In genomic region chr11:129814244-129814992, GRCh38 we compare ENCODE assay signal across 13 cellular contexts. TPM values are rescaled to one million over a fixed set of nuclear protein-coding genes. Genes with fewer than 3 reads are reported as not detected.
DNase-seq lines count a peak whose midpoint lies in the region; ATAC-seq and TF ChIP-seq lines count a peak whose summit lies in the region.
"Had no signal": no experiment of that assay in that cellular context is flagged by ENCODE, and none has a peak within 500 bp of the region (broad histone marks: within the 10 kb centered on the region; RNA-seq: fewer than 3 reads in every experiment).

No MANE protein-coding gene starts in this region.

- ATAC-seq in activated T-helper 17 cell treated with anti-CD3 and anti-CD28 coated beads, Interleukin-2, amount 50 U/mL, for 72 hours (replicated peaks), result peak; percentile 76
- ATAC-seq in HG02642 (IDR thresholded peaks at IDR 0.05; ENCODE audit: poor library complexity, unreplicated experiment), result no peak
- no peak for ATAC-seq in heart right ventricle

- intact Hi-C loops in heart right ventricle (cut with DNase I), result no loop called here

- H3K4me1 Mint-ChIP-seq in activated T-helper 17 cell treated with anti-CD3 and anti-CD28 coated beads, Interleukin-2, amount 50 U/mL, for 72 hours, result peaks cover 11% of the 10 kb centered on the region

- H3K27me3 Mint-ChIP-seq in activated T-helper 17 cell treated with anti-CD3 and anti-CD28 coated beads, Interleukin-2, amount 50 U/mL, for 72 hours, result no peaks in the 10 kb centered on the region

- DNase-seq in BE2C (peak; percentile 68), T-helper 22 cell (ENCODE audit: low read depth) (peak; percentile 45), hypothalamus (lab: John Stamatoyannopoulos, UW) (no peak), EL (no peak), heart right ventricle (no peak)
- DNase-seq in stimulated activated CD4-positive, alpha-beta T cell treated with anti-CD3 and anti-CD28 coated beads, Interleukin-15, amount 100 ng/mL, for 24 hours, result peak; percentile 85
- DNase-seq: glutamatergic neuron, IMR-90 had no signal

- H3K27ac ChIP-seq in heart right ventricle, result no peak overlapping the region
- H3K27ac ChIP-seq: neutrophil had no signal

- no peaks in the 10 kb centered on the region for H3K36me3 Mint-ChIP-seq in activated T-helper 17 cell treated with anti-CD3 and anti-CD28 coated beads, Interleukin-2, amount 50 U/mL, for 72 hours (ENCODE audit: low read depth)

- no peaks in the 10 kb centered on the region for H3K9me3 Mint-ChIP-seq in activated T-helper 17 cell treated with anti-CD3 and anti-CD28 coated beads, Interleukin-2, amount 50 U/mL, for 72 hours

- H3K27me3 ChIP-seq in BE2C (no peaks in the 10 kb centered on the region), heart right ventricle (peaks cover 0 to 55% (median 40%) of the 10 kb centered on the region in 7 donors)

- WGBS in heart right ventricle, 2 donors, result 89 to 93% methylated on average over 24 of the region's 24 CpGs

- H3K9me3 ChIP-seq in BE2C (no peaks in the 10 kb centered on the region), heart right ventricle (peaks cover 0 to 9% (median 0%) of the 10 kb centered on the region in 11 donors)
- H3K9me3 ChIP-seq: HAP-1, neutrophil had no signal

- no peaks in the 10 kb centered on the region for H3K36me3 ChIP-seq in BE2C
- no peaks in the 10 kb centered on the region for H3K36me3 ChIP-seq in heart right ventricle
- H3K36me3 ChIP-seq: HAP-1, neutrophil had no signal

- peak overlapping the region; percentile 62 for H3K27ac Mint-ChIP-seq in activated T-helper 17 cell treated with anti-CD3 and anti-CD28 coated beads, Interleukin-2, amount 50 U/mL, for 72 hours

- H3K4me1 ChIP-seq in BE2C (no peaks in the 10 kb centered on the region), heart right ventricle (peaks cover 0 to 5% (median 0%) of the 10 kb centered on the region in 9 donors)

- peak overlapping the region; percentile 89 for H3K4me3 Mint-ChIP-seq in activated T-helper 17 cell treated with anti-CD3 and anti-CD28 coated beads, Interleukin-2, amount 50 U/mL, for 72 hours

- H3K4me3 ChIP-seq in BE2C (ENCODE audit: low read depth, low read length) (no peak overlapping the region), heart right ventricle (no peak overlapping the region)
- H3K4me3 ChIP-seq: HAP-1 had no signal

- TF ChIP-seq CTCF in BE2C (IDR thresholded peaks at IDR 0.05; ENCODE audit: low read depth, low read length) (no peak), heart right ventricle (IDR thresholded peaks at IDR 0.05) (no peak)

RNA-seq across cellular contexts. Expression of gene TMEM45B, which starts 1.2 kb away (rescaled TPM):
- 0.85 TPM for polyA plus RNA-seq in BE2C (2012; ENCODE audit: insufficient read depth, insufficient read length, low read depth)
- 1 to 10 TPM; 2.4 to 4.4 TPM for total RNA-seq in activated T-helper 17 cell treated with anti-CD3 and anti-CD28 coated beads, Interleukin-2, amount 50 U/mL, for 72 hours
- under 1 TPM in 1 of 10 donors, not detected in 9; 0.11 TPM for total RNA-seq in heart right ventricle
- not detected for polyA plus RNA-seq in heart right ventricle
- total RNA-seq: IMR-90 had no signal
- polyA plus RNA-seq: BJ, IMR-90 had no signal

Comparison
In these comparisons a context has a peak if more than half of its experiments do, and no peak if none do; other contexts are left out.
1. DNase-seq: peak in BE2C (single experiment), T-helper 22 cell (single experiment) and stimulated activated CD4-positive, alpha-beta T cell treated with anti-CD3 and anti-CD28 coated beads, Interleukin-15, amount 100 ng/mL, for 24 hours (single experiment); none in hypothalamus (0 of 51), EL (single experiment) and heart right ventricle (0 of 2).